Comparison of ENCODE assay signal across 8 cellular contexts in genomic region chr12:46524778-46525177, GRCh38.
DNase-seq lines count a peak whose midpoint lies in the region; ATAC-seq, FAIRE-seq and TF ChIP-seq lines count a peak whose summit lies in the region.

No MANE protein-coding gene starts in this region.

- no peak for ATAC-seq in activated T-cell treated with anti-CD3 and anti-CD28 coated beads, Interleukin-2, amount 50 U/mL, for 4 hours

- H3K4me3 ChIP-seq in right atrium auricular region (no peak overlapping the region), skeletal muscle tissue (ENCODE audit: low read length in 3 of 3) (no peak overlapping the region)

- TF ChIP-seq POLR2A in H54 (IDR thresholded peaks at IDR 0.05; ENCODE audit: low read depth, low read length) = no peak

- H3K27me3 ChIP-seq in right atrium auricular region = no peaks in the 10 kb centered on the region
- H3K27me3 ChIP-seq in skeletal muscle tissue (ENCODE audit: control insufficient read depth in 3 of 3, insufficient read depth in 3 of 3, low read length in 3 of 3) = no peaks in the 10 kb centered on the region

- no peak for DNase-seq in H54 (ENCODE audit: insufficient read length, low spot score)
- DNase-seq in activated T-helper 2 cell treated with anti-CD3 and anti-CD28 coated beads, Interferon-gamma antibody, Interleukin-2, Interleukin-4, amounts not matched to agents 10 μg/mL and 5 μg/mL and 100 μg/mL, durations not matched to agents 14 hours and 24 hours and 36 hours (ENCODE audit: low spot score) = no peak
- DNase-seq in right atrium auricular region (ENCODE audit: low spot score) = peak; percentile 86
- DNase-seq in activated gamma-delta T cell (lab: John Stamatoyannopoulos, UW) = no peak
- DNase-seq in NOMO-1 treated with DMSO at 0.1 percent for 48 hours (lab: John Stamatoyannopoulos, UW; ENCODE audit: unreplicated experiment) = no peak
- DNase-seq in activated T-cell treated with anti-CD3 and anti-CD28 coated beads, Interleukin-2, amount 50 U/mL, for 4 hours = no peak
- DNase-seq in SIG-M5 (lab: John Stamatoyannopoulos, UW) = no peak

- no peaks in the 10 kb centered on the region for H3K36me3 ChIP-seq in right atrium auricular region
- no peaks in the 10 kb centered on the region for H3K36me3 ChIP-seq in skeletal muscle tissue (ENCODE audit: control insufficient read depth in 3 of 3, insufficient read depth in 3 of 3, low read length in 3 of 3)

- H3K4me1 Mint-ChIP-seq in activated T-helper 2 cell treated with anti-CD3 and anti-CD28 coated beads, Interferon-gamma antibody, Interleukin-2, Interleukin-4, amounts not matched to agents 10 μg/mL and 5 μg/mL and 100 μg/mL, durations not matched to agents 14 hours and 24 hours and 36 hours (ENCODE audit: low read depth) = peaks cover 49% of the 10 kb centered on the region
- H3K4me1 Mint-ChIP-seq in activated T-cell treated with anti-CD3 and anti-CD28 coated beads, Interleukin-2, amount 50 U/mL, for 4 hours (ENCODE audit: low read depth) = peaks cover 30% of the 10 kb centered on the region

- H3K9ac ChIP-seq in skeletal muscle tissue (ENCODE audit: low read depth in 1 of 3, low read length in 3 of 3) = no peak overlapping the region

- H3K9me3 Mint-ChIP-seq in activated T-helper 2 cell treated with anti-CD3 and anti-CD28 coated beads, Interferon-gamma antibody, Interleukin-2, Interleukin-4, amounts not matched to agents 10 μg/mL and 5 μg/mL and 100 μg/mL, durations not matched to agents 14 hours and 24 hours and 36 hours = peaks cover 7% of the 10 kb centered on the region
- H3K9me3 Mint-ChIP-seq in activated T-cell treated with anti-CD3 and anti-CD28 coated beads, Interleukin-2, amount 50 U/mL, for 4 hours = peaks cover 5% of the 10 kb centered on the region

- no peak for TF ChIP-seq CTCF in right atrium auricular region (IDR thresholded peaks at IDR 0.05)

- peak overlapping the region; percentile 55 to 67 for H3K27ac ChIP-seq in right atrium auricular region
- peak overlapping the region; percentile 9 for H3K27ac ChIP-seq in skeletal muscle tissue (ENCODE audit: low read depth, low read length)

- H3K36me3 Mint-ChIP-seq in activated T-helper 2 cell treated with anti-CD3 and anti-CD28 coated beads, Interferon-gamma antibody, Interleukin-2, Interleukin-4, amounts not matched to agents 10 μg/mL and 5 μg/mL and 100 μg/mL, durations not matched to agents 14 hours and 24 hours and 36 hours (ENCODE audit: low read depth) = peaks cover 36% of the 10 kb centered on the region
- no peaks in the 10 kb centered on the region for H3K36me3 Mint-ChIP-seq in activated T-cell treated with anti-CD3 and anti-CD28 coated beads, Interleukin-2, amount 50 U/mL, for 4 hours (ENCODE audit: insufficient read depth)

- peak overlapping the region; percentile 97 for H3K27ac Mint-ChIP-seq in activated T-helper 2 cell treated with anti-CD3 and anti-CD28 coated beads, Interferon-gamma antibody, Interleukin-2, Interleukin-4, amounts not matched to agents 10 μg/mL and 5 μg/mL and 100 μg/mL, durations not matched to agents 14 hours and 24 hours and 36 hours

- intact Hi-C loops in activated T-helper 2 cell treated with anti-CD3 and anti-CD28 coated beads, Interferon-gamma antibody, Interleukin-2, Interleukin-4, amounts not matched to agents 10 μg/mL and 5 μg/mL and 100 μg/mL, durations not matched to agents 14 hours and 24 hours and 36 hours (cut with micrococcal nuclease) = loop anchor here (1.0 to 2.0 kb wide), 3 partner anchors 25 to 137 kb away; no protein-coding TSS in a partner anchor

- peaks cover 0 to 36% of the 10 kb centered on the region in 2 donors for H3K4me1 ChIP-seq in right atrium auricular region
- peaks cover 12 to 22% (median 13%) of the 10 kb centered on the region in 3 donors for H3K4me1 ChIP-seq in skeletal muscle tissue (ENCODE audit: control insufficient read depth in 3 of 3, insufficient read depth in 3 of 3, low read length in 3 of 3)

- H3K9me3 ChIP-seq in right atrium auricular region = no peaks in the 10 kb centered on the region
- no peaks in the 10 kb centered on the region for H3K9me3 ChIP-seq in skeletal muscle tissue (ENCODE audit: control insufficient read depth in 3 of 3, low read length in 3 of 3)

- H3K4me3 Mint-ChIP-seq in activated T-helper 2 cell treated with anti-CD3 and anti-CD28 coated beads, Interferon-gamma antibody, Interleukin-2, Interleukin-4, amounts not matched to agents 10 μg/mL and 5 μg/mL and 100 μg/mL, durations not matched to agents 14 hours and 24 hours and 36 hours (ENCODE audit: low read depth) = no peak overlapping the region
- H3K4me3 Mint-ChIP-seq in activated T-cell treated with anti-CD3 and anti-CD28 coated beads, Interleukin-2, amount 50 U/mL, for 4 hours = no peak overlapping the region

- H3K27me3 Mint-ChIP-seq in activated T-helper 2 cell treated with anti-CD3 and anti-CD28 coated beads, Interferon-gamma antibody, Interleukin-2, Interleukin-4, amounts not matched to agents 10 μg/mL and 5 μg/mL and 100 μg/mL, durations not matched to agents 14 hours and 24 hours and 36 hours (ENCODE audit: low read depth) = no peaks in the 10 kb centered on the region
- no peaks in the 10 kb centered on the region for H3K27me3 Mint-ChIP-seq in activated T-cell treated with anti-CD3 and anti-CD28 coated beads, Interleukin-2, amount 50 U/mL, for 4 hours (ENCODE audit: low read depth)

- FAIRE-seq in H54 (lab: Jason Lieb, UNC) = peak; percentile 30
